Comparison of ENCODE assay signal across 9 cellular contexts in genomic region chr1:212514056-212514614, GRCh38.
A peak's percentile ranks its signal among the peaks of the same experiment; 100 is the strongest.
DNase-seq lines count a peak whose midpoint lies in the region; ATAC-seq and TF ChIP-seq lines count a peak whose summit lies in the region.
"Had no signal": no experiment of that assay in that cellular context is flagged by ENCODE, and none has a peak within 500 bp of the region (broad histone marks: within the 10 kb centered on the region; RNA-seq: fewer than 3 reads in every experiment).

No MANE protein-coding gene starts in this region.

- no peaks in the 10 kb centered on the region for H3K9me3 ChIP-seq in spleen

- H3K27me3 ChIP-seq in spleen (replicated peaks in 1 of 7): peaks cover 0 to 69% (median 40%) of the 10 kb centered on the region in 7 donors

- peak overlapping the region in 5 of 8 donors; percentile 10 to 54 (median 23) for H3K4me3 ChIP-seq in spleen

- no peaks in the 10 kb centered on the region for H3K36me3 ChIP-seq in spleen

- POLR2A ChIA-PET in activated CD4-positive, alpha-beta T cell treated with anti-CD3 and anti-CD28 coated beads, Interleukin-2, amount 10 ng/mL, durations not matched to agents 7 days and 5 days (lab: Charles Lee): no interaction called here

- ATAC-seq in activated CD4-positive, CD25-positive, alpha-beta regulatory T cell treated with anti-CD3 and anti-CD28 coated beads, Interleukin-2, amount 50 U/mL, for 24 hours: no peak
- ATAC-seq in GM21737 (IDR thresholded peaks at IDR 0.05; ENCODE audit: unreplicated experiment): no peak

- no peak overlapping the region for H3K4me3 Mint-ChIP-seq in activated CD4-positive, alpha-beta T cell treated with anti-CD3 and anti-CD28 coated beads, Interleukin-2, amount 10 ng/mL, durations not matched to agents 7 days and 5 days

- DNase-seq in activated CD4-positive, alpha-beta T cell treated with anti-CD3 and anti-CD28 coated beads, Interleukin-2, amount 10 ng/mL, durations not matched to agents 7 days and 5 days: peak; percentile 20
- DNase-seq in activated CD4-positive, alpha-beta T cell treated with anti-CD3 and anti-CD28 coated beads for 4 hours: no peak
- DNase-seq in SHP77 treated with DMSO at 0.1 percent for 48 hours (lab: John Stamatoyannopoulos, UW) (peak; percentile 66), glomerular visceral epithelial cell (ENCODE audit: extremely low spot score) (peak; percentile 93), spleen (no peak), hippocampal formation (lab: John Stamatoyannopoulos, UW) (no peak)
- DNase-seq: DND-41 had no signal

- peaks cover 65% of the 10 kb centered on the region for H3K27me3 Mint-ChIP-seq in activated CD4-positive, alpha-beta T cell treated with anti-CD3 and anti-CD28 coated beads, Interleukin-2, amount 10 ng/mL, durations not matched to agents 7 days and 5 days

- no peak for TF ChIP-seq CTCF in spleen (IDR thresholded peaks at IDR 0.05 in 8 of 11, conservative IDR thresholded peaks at IDR 0.05 in 3 of 11)

- TF ChIP-seq POLR2A in spleen (IDR thresholded peaks at IDR 0.05): no peak

- CTCF ChIA-PET in activated CD4-positive, alpha-beta T cell treated with anti-CD3 and anti-CD28 coated beads, Interleukin-2, amount 10 ng/mL, durations not matched to agents 7 days and 5 days (lab: Charles Lee): interaction anchor here (0.6 to 1.2 kb wide), 2 partner anchors 14 to 711 kb away, joined by 3 to 4 read pairs; no protein-coding TSS in a partner anchor

- no peaks in the 10 kb centered on the region for H3K9me3 Mint-ChIP-seq in activated CD4-positive, alpha-beta T cell treated with anti-CD3 and anti-CD28 coated beads, Interleukin-2, amount 10 ng/mL, durations not matched to agents 7 days and 5 days

- H3K27ac ChIP-seq in spleen: no peak overlapping the region

- H3K36me3 Mint-ChIP-seq in activated CD4-positive, alpha-beta T cell treated with anti-CD3 and anti-CD28 coated beads, Interleukin-2, amount 10 ng/mL, durations not matched to agents 7 days and 5 days (ENCODE audit: low read depth): no peaks in the 10 kb centered on the region

- intact Hi-C loops in spleen (cut with DNase I; ENCODE audit: low total_unique reads): no loop called here

- H3K4me1 ChIP-seq in spleen: peaks cover 8 to 23% (median 14%) of the 10 kb centered on the region in 6 donors

- H3K27ac Mint-ChIP-seq in activated CD4-positive, alpha-beta T cell treated with anti-CD3 and anti-CD28 coated beads, Interleukin-2, amount 10 ng/mL, durations not matched to agents 7 days and 5 days: no peak overlapping the region

- 21 to 36% (median 23%) methylated on average over 16 to 25 of the region's 25 CpGs for WGBS in spleen, 5 donors

- H3K4me1 Mint-ChIP-seq in activated CD4-positive, alpha-beta T cell treated with anti-CD3 and anti-CD28 coated beads, Interleukin-2, amount 10 ng/mL, durations not matched to agents 7 days and 5 days: peaks cover 9% of the 10 kb centered on the region

Comparison
In these comparisons a context has a peak if more than half of its experiments do, and no peak if none do; other contexts are left out.
1. DNase-seq: peak in activated CD4-positive, alpha-beta T cell treated with anti-CD3 and anti-CD28 coated beads, Interleukin-2, amount 10 ng/mL, durations not matched to agents 7 days and 5 days (single experiment), SHP77 treated with DMSO at 0.1 percent for 48 hours (single experiment) and glomerular visceral epithelial cell (single experiment); none in activated CD4-positive, alpha-beta T cell treated with anti-CD3 and anti-CD28 coated beads for 4 hours (0 of 2), spleen (single experiment) and hippocampal formation (0 of 2).